ENCODE assay signal across 1 cellular context in genomic region chr20:32522775-32523612, GRCh38.
A peak's percentile ranks its signal among the peaks of the same experiment; 100 is the strongest.
TF ChIP-seq lines count a peak whose summit lies in the region.

No MANE protein-coding gene starts in this region.

TF ChIP-seq in HepG2, 621 proteins besides CTCF, POLR2A, EP300 and RAD21 (continued from another document):
- TF ChIP-seq ZBTB25 (CRISPR knock-in tag; IDR thresholded peaks at IDR 0.05): peak; percentile 73
- TF ChIP-seq ELF3 (CRISPR knock-in tag; IDR thresholded peaks at IDR 0.05): peak; percentile 81
- TF ChIP-seq ZNF274 (CRISPR knock-in tag; IDR thresholded peaks at IDR 0.05): 0 out of 2 replicates have a peak, but pooled peaks have one; percentile 16
- TF ChIP-seq ZNF205 (CRISPR knock-in tag; IDR thresholded peaks at IDR 0.05): peak; percentile 89
- peak; percentile 74 for TF ChIP-seq ZNF317 (CRISPR knock-in tag; IDR thresholded peaks at IDR 0.05)
- peak; percentile 47; the same call in 1 of the 2 replicates for TF ChIP-seq RBAK (CRISPR knock-in tag; IDR thresholded peaks at IDR 0.05)
- peak; percentile 91; the same call in 1 of the 2 replicates for TF ChIP-seq ZNF782 (CRISPR knock-in tag; IDR thresholded peaks at IDR 0.05; ENCODE audit: borderline replicate concordance)
- peak; percentile 55 for TF ChIP-seq ZNF607 (CRISPR knock-in tag; IDR thresholded peaks at IDR 0.05; ENCODE audit: borderline replicate concordance)
- TF ChIP-seq ZNF644 (CRISPR knock-in tag; IDR thresholded peaks at IDR 0.05; ENCODE audit: low read depth): peak; percentile 63; the same call in 1 of the 2 replicates
- TF ChIP-seq ARNTL (CRISPR knock-in tag; IDR thresholded peaks at IDR 0.05): peak; percentile 93
- peak; percentile 28 for TF ChIP-seq DBP (CRISPR knock-in tag; IDR thresholded peaks at IDR 0.05; ENCODE audit: not compliant biosample characterization)
- TF ChIP-seq FOXP1 (IDR thresholded peaks at IDR 0.05): no peak
- peak; percentile 62; the same call in 1 of the 2 replicates for TF ChIP-seq FOXP1 (CRISPR knock-in tag; IDR thresholded peaks at IDR 0.05)
- peak; percentile 90 for TF ChIP-seq SAP130 (CRISPR knock-in tag; IDR thresholded peaks at IDR 0.05; ENCODE audit: low read depth)
TF ChIP-seq in HepG2: peak in this region for 293.
